19 cellular contexts compared by ENCODE assay signal in the genomic region with DNA sequence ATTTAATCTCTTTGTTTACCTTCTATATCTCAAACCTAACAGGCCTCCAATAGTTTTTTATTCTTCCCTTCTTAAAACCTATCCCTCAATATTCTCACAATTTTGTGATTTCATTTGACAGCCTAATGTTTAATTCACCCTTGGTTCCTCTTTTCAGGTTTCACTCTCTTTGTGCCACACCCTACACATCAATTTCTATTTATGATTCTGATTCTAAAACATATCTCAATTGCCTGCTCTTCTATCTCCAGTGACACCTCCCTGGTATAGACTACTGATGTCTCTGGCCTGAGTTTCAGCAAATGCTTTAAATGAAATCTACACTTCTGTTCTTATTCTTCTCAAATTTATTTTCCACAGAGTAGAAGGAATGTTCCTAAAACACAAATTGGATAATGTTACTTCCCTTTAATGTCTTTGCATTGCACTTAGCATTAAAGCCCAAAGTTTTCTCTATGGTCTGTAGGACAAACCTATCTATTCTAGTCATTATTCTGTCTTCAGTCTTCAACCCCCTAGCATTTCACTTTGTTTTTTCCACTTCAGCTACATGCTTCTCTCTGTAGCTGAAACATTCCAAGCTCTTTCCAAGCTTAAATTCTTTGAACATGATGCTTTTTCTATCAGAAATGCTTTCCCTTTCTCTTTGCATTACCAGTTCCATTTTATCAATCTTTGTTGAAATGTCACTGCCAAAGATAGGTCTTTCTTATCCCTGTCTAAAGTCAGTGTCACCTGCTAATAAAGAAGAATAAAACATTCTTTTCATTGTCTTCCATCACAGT.
"Had no signal": no experiment of that assay in that cellular context is flagged by ENCODE, and none has a peak within 500 bp of the region (broad histone marks: within the 10 kb centered on the region; RNA-seq: fewer than 3 reads in every experiment).

No MANE protein-coding gene starts in this region.

- H3K27me3 Mint-ChIP-seq: naive thymus-derived CD8-positive, alpha-beta T cell; type B pancreatic cell had no signal

- H3K4me3 ChIP-seq: esophagus squamous epithelium, lung, psoas muscle, right lobe of liver, spleen, suprapubic skin, thyroid gland had no signal

- H3K27ac Mint-ChIP-seq: naive thymus-derived CD8-positive, alpha-beta T cell; type B pancreatic cell had no signal

- H3K9me3 Mint-ChIP-seq: type B pancreatic cell had no signal

- H3K4me1 ChIP-seq: esophagus squamous epithelium, foreskin keratinocyte, psoas muscle, right lobe of liver, spleen, suprapubic skin, thyroid gland had no signal

- H3K27ac ChIP-seq: esophagus squamous epithelium, foreskin keratinocyte, neutrophil, psoas muscle, right lobe of liver, spleen, suprapubic skin, thyroid gland had no signal

- H3K36me3 ChIP-seq: esophagus squamous epithelium, neutrophil, right lobe of liver, spleen, suprapubic skin, thyroid gland had no signal

- H3K27me3 ChIP-seq: esophagus squamous epithelium, foreskin keratinocyte, neutrophil, right lobe of liver, spleen, suprapubic skin, thyroid gland had no signal

- DNase-seq: dermis blood vessel endothelial cell; esophagus squamous epithelium; foreskin keratinocyte; left colon; left ventricle myocardium superior; naive thymus-derived CD8-positive, alpha-beta T cell; psoas muscle; retina; right lobe of liver; spleen; stimulated activated CD4-positive, alpha-beta T cell treated with anti-CD3 and anti-CD28 coated beads, Interleukin-15, amount 100 ng/mL, for 24 hours; stimulated activated CD4-positive, alpha-beta T cell treated with anti-CD3 and anti-CD28 coated beads, Interleukin-2, amount 100 ng/mL, for 24 hours; stimulated activated CD4-positive, alpha-beta T cell treated with anti-CD3 and anti-CD28 coated beads, Interleukin-4, amount 100 ng/mL, for 4 hours; stimulated activated naive CD8-positive, alpha-beta T cell treated with anti-CD3 and anti-CD28 coated beads, Interleukin-15, Interleukin-2, amounts not matched to agents 100 U/mL and 50 U/mL, for 24 hours; thyroid gland had no signal

- H3K4me3 Mint-ChIP-seq: naive thymus-derived CD8-positive, alpha-beta T cell; type B pancreatic cell had no signal

- H3K9me3 ChIP-seq: esophagus squamous epithelium, neutrophil, psoas muscle, right lobe of liver, suprapubic skin, thyroid gland had no signal

- ATAC-seq: foreskin keratinocyte; left colon; left ventricle myocardium superior; naive thymus-derived CD8-positive, alpha-beta T cell; psoas muscle; right lobe of liver; stimulated activated naive CD8-positive, alpha-beta T cell treated with anti-CD3 and anti-CD28 coated beads, Interleukin-15, Interleukin-2, amounts not matched to agents 100 U/mL and 50 U/mL, for 24 hours had no signal
